ENCODE assay signal across 12 cellular contexts in genomic region chr10:30241422-30242110, GRCh38.
DNase-seq lines count a peak whose midpoint lies in the region; ATAC-seq and TF ChIP-seq lines count a peak whose summit lies in the region.
"Had no signal": no experiment of that assay in that cellular context is flagged by ENCODE, and none has a peak within 500 bp of the region (broad histone marks: within the 10 kb centered on the region; RNA-seq: fewer than 3 reads in every experiment).

No MANE protein-coding gene starts in this region.

- no peak overlapping the region for H3K23ac ChIP-seq in IMR-90 (ENCODE audit: low read depth, low read length)

- no peak for DNase-seq in left ventricle myocardium inferior
- DNase-seq in right cardiac atrium, result no peak
- DNase-seq in IMR-90, result no peak
- DNase-seq in RWPE2 (ENCODE audit: low spot score), result no peak
- no peak for DNase-seq in stimulated activated effector memory CD8-positive, alpha-beta T cell treated with anti-CD3 and anti-CD28 coated beads, Interleukin-12 subunit alpha, Interleukin-12 subunit beta, amount 100 ng/mL, for 72 hours (ENCODE audit: low spot score in 2 of 2)
- DNase-seq in NCI-H146 treated with DMSO at 0.1 percent for 48 hours (lab: John Stamatoyannopoulos, UW; ENCODE audit: unreplicated experiment), result no peak
- DNase-seq in foreskin melanocyte, result no peak
- no peak for DNase-seq in NCI-H1092 treated with DMSO at 0.1 percent for 48 hours (lab: John Stamatoyannopoulos, UW)
- DNase-seq: NCI-H187 had no signal

- no peaks in the 10 kb centered on the region for H3K36me3 Mint-ChIP-seq in stimulated activated effector memory CD8-positive, alpha-beta T cell treated with anti-CD3 and anti-CD28 coated beads, Interleukin-12 subunit alpha, Interleukin-12 subunit beta, amount 100 ng/mL, for 72 hours
- H3K36me3 Mint-ChIP-seq: CD8-positive, alpha-beta memory T cell had no signal

- dilution Hi-C loops in IMR-90 (cut with HindIII; ENCODE audit: low sequenced_read_pairs, unreplicated experiment), result no loop called here

- H3K27ac Mint-ChIP-seq in stimulated activated effector memory CD8-positive, alpha-beta T cell treated with anti-CD3 and anti-CD28 coated beads, Interleukin-12 subunit alpha, Interleukin-12 subunit beta, amount 100 ng/mL, for 72 hours, result no peak overlapping the region

- H3K9me3 Mint-ChIP-seq in stimulated activated effector memory CD8-positive, alpha-beta T cell treated with anti-CD3 and anti-CD28 coated beads, Interleukin-12 subunit alpha, Interleukin-12 subunit beta, amount 100 ng/mL, for 72 hours, result no peaks in the 10 kb centered on the region
- H3K9me3 Mint-ChIP-seq: CD8-positive, alpha-beta memory T cell had no signal

- no peaks in the 10 kb centered on the region for H4K20me1 ChIP-seq in IMR-90 (ENCODE audit: insufficient read depth, low read length)

- POLR2A ChIA-PET in IMR-90 (lab: Charles Lee; ENCODE audit: unreplicated experiment), result no interaction called here

- 0 out of 2 replicates have a peak, but pooled peaks cover 3% of the 10 kb centered on the region for H3K9me1 ChIP-seq in IMR-90 (ENCODE audit: insufficient read depth, low read length)

- H3K18ac ChIP-seq in IMR-90 (ENCODE audit: low read depth, low read length), result no peak overlapping the region

- no peak overlapping the region; the same call in 1 of the 2 replicates for H4K91ac ChIP-seq in IMR-90 (ENCODE audit: insufficient read depth, low read depth, low read length)

- H3K79me1 ChIP-seq in IMR-90 (ENCODE audit: low read depth in 1 of 2, low read length in 2 of 2), result no peaks in the 10 kb centered on the region

- H2AK9ac ChIP-seq in IMR-90 (replicated peaks; ENCODE audit: low read depth, low read length, poor library complexity), result no peak overlapping the region

- 76% methylated on average over 6 of the region's 6 CpGs for WGBS in right cardiac atrium
- no CpG with 5 or more reads among the region's 6 CpGs for WGBS in IMR-90 (ENCODE audit: extremely low coverage in 2 of 2, insufficient read length in 1 of 2), 2 experiments

- no peaks in the 10 kb centered on the region for H3K9me3 ChIP-seq in left ventricle myocardium inferior (replicated peaks)
- no peaks in the 10 kb centered on the region for H3K9me3 ChIP-seq in right cardiac atrium (ENCODE audit: control insufficient read depth, low read length)
- no peaks in the 10 kb centered on the region for H3K9me3 ChIP-seq in IMR-90 (ENCODE audit: control insufficient read depth, insufficient read depth, low read length)
- no peaks in the 10 kb centered on the region for H3K9me3 ChIP-seq in RWPE2 (ENCODE audit: severe bottlenecking)
- H3K9me3 ChIP-seq: SJCRH30 had no signal

- H3K27ac ChIP-seq in left ventricle myocardium inferior (replicated peaks), result no peak overlapping the region
- H3K27ac ChIP-seq in right cardiac atrium (ENCODE audit: low read length), result no peak overlapping the region
- no peak overlapping the region for H3K27ac ChIP-seq in IMR-90 (ENCODE audit: insufficient read depth, low read length)
- no peak overlapping the region for H3K27ac ChIP-seq in RWPE2 (ENCODE audit: poor library complexity, severe bottlenecking)
- H3K27ac ChIP-seq: GM23248, SJCRH30 had no signal

- no peak for ATAC-seq in right cardiac atrium
- no peak for ATAC-seq in IMR-90 (ENCODE audit: low read depth)
- ATAC-seq in RWPE2 (ENCODE audit: low read depth), result no peak
- ATAC-seq in stimulated activated effector memory CD8-positive, alpha-beta T cell treated with anti-CD3 and anti-CD28 coated beads, Interleukin-12 subunit alpha, Interleukin-12 subunit beta, amount 100 ng/mL, for 72 hours, result peak; percentile 32

- intact Hi-C loops in left ventricle myocardium inferior (cut with micrococcal nuclease), result loop anchor here (5.0 kb wide), 1 partner anchor 244 kb away; no protein-coding TSS in a partner anchor
- intact Hi-C loops in right cardiac atrium (cut with DNase I), result loop anchor here in 3 of 4 donors (5.0 kb wide), 2 partner anchors 239 to 244 kb away; no protein-coding TSS in a partner anchor
- intact Hi-C loops in IMR-90 (cut with micrococcal nuclease), result loop anchor here (1.0 kb wide), 1 partner anchor 179 kb away; no protein-coding TSS in a partner anchor

- no peak overlapping the region for H2BK5ac ChIP-seq in IMR-90 (ENCODE audit: low read depth, low read length, poor library complexity, severe bottlenecking)

- H2BK20ac ChIP-seq in IMR-90 (ENCODE audit: low read depth, low read length), result peak overlapping the region; percentile 58; the same call in 1 of the 2 replicates

- BruUV-seq in IMR-90 (replicated peaks; lab: Mats Ljungman, UMichigan), result no TSS peak

- no peak overlapping the region for H3K4ac ChIP-seq in IMR-90 (ENCODE audit: low read depth, low read length)

- TF ChIP-seq CTCF in left ventricle myocardium inferior (IDR thresholded peaks at IDR 0.05; ENCODE audit: borderline replicate concordance) (peak; percentile 6), IMR-90 (conservative IDR thresholded peaks at IDR 0.05; ENCODE audit: low read depth, low read length) (no peak), RWPE2 (IDR thresholded peaks at IDR 0.05; ENCODE audit: poor library complexity, severe bottlenecking) (peak; percentile 54)

- CTCF ChIA-PET in IMR-90 (lab: Yijun Ruan, JAX), result interaction anchor here (0.7 to 1.4 kb wide), 3 partner anchors 12 to 38 kb away, joined by 3 read pairs; no protein-coding TSS in a partner anchor

- H3K4me1 Mint-ChIP-seq in stimulated activated effector memory CD8-positive, alpha-beta T cell treated with anti-CD3 and anti-CD28 coated beads, Interleukin-12 subunit alpha, Interleukin-12 subunit beta, amount 100 ng/mL, for 72 hours, result no peaks in the 10 kb centered on the region

- in situ Hi-C loops in IMR-90 (cut with MboI; ENCODE audit: low sequenced_read_pairs), result no loop called here

- no peak overlapping the region for H2AFZ ChIP-seq in IMR-90 (replicated peaks; ENCODE audit: low read length, poor library complexity)
- H2AFZ ChIP-seq: GM23248 had no signal

- no peak overlapping the region for H3K4me2 ChIP-seq in IMR-90 (ENCODE audit: low read depth, low read length)

- H2BK120ac ChIP-seq in IMR-90 (ENCODE audit: low read depth, low read length), result no peak overlapping the region

- H3K4me1 ChIP-seq in left ventricle myocardium inferior (peaks cover 9% of the 10 kb centered on the region), right cardiac atrium (ENCODE audit: control insufficient read depth, insufficient read depth, low read length) (peaks cover 1% of the 10 kb centered on the region), IMR-90 (ENCODE audit: control insufficient read depth, insufficient read depth, low read length) (no peaks in the 10 kb centered on the region; the same call in 1 of the 2 replicates), RWPE2 (ENCODE audit: insufficient read depth, poor library complexity, severe bottlenecking) (peaks cover 4% of the 10 kb centered on the region)
- H3K4me1 ChIP-seq: SJCRH30 had no signal

- peak overlapping the region in 1 of 2 experiments; percentile 5; a peak in 1 of 4 replicates for H4K8ac ChIP-seq in IMR-90 (ENCODE audit: low read depth in 2 of 2, low read length in 2 of 2)

- no peak overlapping the region for H3K4me3 Mint-ChIP-seq in stimulated activated effector memory CD8-positive, alpha-beta T cell treated with anti-CD3 and anti-CD28 coated beads, Interleukin-12 subunit alpha, Interleukin-12 subunit beta, amount 100 ng/mL, for 72 hours
- H3K4me3 Mint-ChIP-seq: CD8-positive, alpha-beta memory T cell had no signal

- H4K5ac ChIP-seq in IMR-90 (ENCODE audit: low read depth, low read length), result no peak overlapping the region

- 0 out of 3 replicates have a peak overlapping the region, but pooled peaks have one; percentile 2 for H2BK15ac ChIP-seq in IMR-90 (ENCODE audit: low read depth, low read length)

- H3K14ac ChIP-seq in IMR-90 (replicated peaks; ENCODE audit: low read depth, low read length), result no peak overlapping the region

- no peaks in the 10 kb centered on the region for H3K27me3 ChIP-seq in left ventricle myocardium inferior (ENCODE audit: low read depth)
- no peaks in the 10 kb centered on the region for H3K27me3 ChIP-seq in right cardiac atrium (ENCODE audit: control insufficient read depth, insufficient read depth)
- H3K27me3 ChIP-seq in IMR-90 (ENCODE audit: control insufficient read depth, insufficient read depth, low read length), result no peaks in the 10 kb centered on the region
- no peaks in the 10 kb centered on the region for H3K27me3 ChIP-seq in RWPE2 (ENCODE audit: insufficient read depth, poor library complexity, severe bottlenecking)

- peak overlapping the region; percentile 64; the same call in 1 of the 2 replicates for H2AK5ac ChIP-seq in IMR-90 (ENCODE audit: low read depth, low read length)

- H3K4me3 ChIP-seq in left ventricle myocardium inferior, result no peak overlapping the region
- no peak overlapping the region for H3K4me3 ChIP-seq in right cardiac atrium (ENCODE audit: low read length)
- H3K4me3 ChIP-seq in IMR-90 (ENCODE audit: insufficient read depth, low read depth, low read length), result no peak overlapping the region
- H3K4me3 ChIP-seq in RWPE2 (ENCODE audit: severe bottlenecking), result no peak overlapping the region
- H3K4me3 ChIP-seq: GM23248, SJCRH30 had no signal

- H3K36me3 ChIP-seq in left ventricle myocardium inferior, result no peaks in the 10 kb centered on the region
- H3K36me3 ChIP-seq in IMR-90 (ENCODE audit: control insufficient read depth, insufficient read depth, low read length), result no peaks in the 10 kb centered on the region
- no peaks in the 10 kb centered on the region for H3K36me3 ChIP-seq in RWPE2 (ENCODE audit: low read depth)
- H3K36me3 ChIP-seq: SJCRH30 had no signal

- TF ChIP-seq RAD21 in IMR-90 (IDR thresholded peaks at IDR 0.05; ENCODE audit: low read length), result no peak

- H3K9ac ChIP-seq in IMR-90 (ENCODE audit: low read depth, low read length), result no peak overlapping the region
- H3K9ac ChIP-seq: GM23248 had no signal

- no peak for TF ChIP-seq POLR2A in IMR-90 (IDR thresholded peaks at IDR 0.05; ENCODE audit: low read depth, low read length)

- no peak overlapping the region; the same call in 1 of the 2 replicates for H3K56ac ChIP-seq in IMR-90 (ENCODE audit: extremely low read depth, insufficient read depth, low read length)

TF ChIP-seq in IMR-90, 13 proteins besides CTCF, POLR2A, EP300 and RAD21:
- TF ChIP-seq SMC3 (IDR thresholded peaks at IDR 0.05; ENCODE audit: low read depth, low read length) (no peak), USF2 (IDR thresholded peaks at IDR 0.05; ENCODE audit: low read depth, low read length) (no peak), MXI1 (IDR thresholded peaks at IDR 0.05; ENCODE audit: borderline replicate concordance, low read depth, low read length) (no peak), NFE2L2 (IDR thresholded peaks at IDR 0.05; ENCODE audit: low read depth, low read length) (no peak)
